Comparison of ENCODE assay signal across 9 cellular contexts in genomic region chr16:24858219-24859041, GRCh38. TPM values are rescaled to one million over a fixed set of nuclear protein-coding genes. Genes with fewer than 3 reads are reported as not detected.
DNase-seq lines count a peak whose midpoint lies in the region; ATAC-seq, FAIRE-seq and TF ChIP-seq lines count a peak whose summit lies in the region.
"Had no signal": no experiment of that assay in that cellular context is flagged by ENCODE, and none has a peak within 500 bp of the region (broad histone marks: within the 10 kb centered on the region; RNA-seq: fewer than 3 reads in every experiment).

No MANE protein-coding gene starts in this region.

- no peaks in the 10 kb centered on the region for H3K4me1 Mint-ChIP-seq in CD4-positive, CD25-positive, alpha-beta regulatory T cell

- no peaks in the 10 kb centered on the region for H3K27me3 ChIP-seq in CD4-positive, CD25-positive, alpha-beta regulatory T cell (ENCODE audit: control insufficient read depth, insufficient read depth, low read length)
- no peaks in the 10 kb centered on the region for H3K27me3 ChIP-seq in pancreas

- H3K9me3 Mint-ChIP-seq in CD4-positive, CD25-positive, alpha-beta regulatory T cell = peaks cover 0 to 2% (median 0%) of the 10 kb centered on the region in 7 donors

- peak in 2 of 3 donors; percentile 33 to 38 for DNase-seq in CD4-positive, CD25-positive, alpha-beta regulatory T cell
- DNase-seq in KG1 (lab: John Stamatoyannopoulos, UW) (peak; percentile 24), erythroblast (lab: John Stamatoyannopoulos, UW) (peak; percentile 53 to 63), pancreas (peak; percentile 6 to 84 (median 50)), D341Med (ENCODE audit: low spot score) (no peak), 8988T (no peak), frontal cortex (ENCODE audit: low spot score in 2 of 2) (no peak)
- peak; percentile 64 to 67 for DNase-seq in activated CD4-positive, alpha-beta T cell treated with anti-CD3 and anti-CD28 coated beads, Interleukin-2, amount 50 U/mL, for 48 hours

- no peak for TF ChIP-seq POLR2A in erythroblast (IDR thresholded peaks at IDR 0.05; ENCODE audit: low read length)

- no peak overlapping the region for H3K4me3 Mint-ChIP-seq in CD4-positive, CD25-positive, alpha-beta regulatory T cell
- H3K4me3 Mint-ChIP-seq: activated naive CD8-positive, alpha-beta T cell had no signal

- no peaks in the 10 kb centered on the region for H3K9me3 ChIP-seq in CD4-positive, CD25-positive, alpha-beta regulatory T cell (ENCODE audit: control insufficient read depth in 2 of 2, low read length in 2 of 2)
- no peaks in the 10 kb centered on the region for H3K9me3 ChIP-seq in pancreas

- no peak overlapping the region for H3K4me3 ChIP-seq in CD4-positive, CD25-positive, alpha-beta regulatory T cell (ENCODE audit: low read depth, low read length)
- H3K4me3 ChIP-seq in pancreas = no peak overlapping the region

- 31 to 34% methylated on average over 9 of the region's 9 CpGs for WGBS in pancreas, 2 donors

- FAIRE-seq in pancreas (lab: Jason Lieb, UNC) = no peak
- FAIRE-seq in frontal cortex (lab: Jason Lieb, UNC) = no peak

- intact Hi-C loops in pancreas (cut with DNase I) = no loop called here

- no peaks in the 10 kb centered on the region for H3K4me1 ChIP-seq in CD4-positive, CD25-positive, alpha-beta regulatory T cell (ENCODE audit: control insufficient read depth, insufficient read depth, low read length, poor library complexity, severe bottlenecking)
- no peaks in the 10 kb centered on the region for H3K4me1 ChIP-seq in pancreas

- no peak overlapping the region for H3K27ac Mint-ChIP-seq in CD4-positive, CD25-positive, alpha-beta regulatory T cell
- H3K27ac Mint-ChIP-seq: activated naive CD8-positive, alpha-beta T cell had no signal

- no peaks in the 10 kb centered on the region for H3K36me3 Mint-ChIP-seq in CD4-positive, CD25-positive, alpha-beta regulatory T cell

- peaks cover 12% of the 10 kb centered on the region for H3K27me3 Mint-ChIP-seq in CD4-positive, CD25-positive, alpha-beta regulatory T cell
- H3K27me3 Mint-ChIP-seq: activated naive CD8-positive, alpha-beta T cell had no signal

- TF ChIP-seq CTCF in pancreas (IDR thresholded peaks at IDR 0.05) = no peak

- H3K27ac ChIP-seq in CD4-positive, CD25-positive, alpha-beta regulatory T cell (ENCODE audit: insufficient read depth, low read length, poor library complexity, severe bottlenecking) = no peak overlapping the region
- no peak overlapping the region for H3K27ac ChIP-seq in pancreas

- no peaks in the 10 kb centered on the region for H3K36me3 ChIP-seq in CD4-positive, CD25-positive, alpha-beta regulatory T cell (ENCODE audit: control insufficient read depth, insufficient read depth, low read length)
- no peaks in the 10 kb centered on the region for H3K36me3 ChIP-seq in pancreas

- ATAC-seq in CD4-positive, CD25-positive, alpha-beta regulatory T cell (ENCODE audit: low read depth in 2 of 2) = no peak
- ATAC-seq in pancreas = peak in 3 of 4 donors; percentile 44 to 75 (median 57)

RNA-seq across cellular contexts. Expression of gene SLC5A11, which starts 12.7 kb away (rescaled TPM):
- total RNA-seq in CD4-positive, CD25-positive, alpha-beta regulatory T cell = not detected
- not detected for polyA plus RNA-seq in CD4-positive, CD25-positive, alpha-beta regulatory T cell
- total RNA-seq in pancreas = 1 to 10 TPM in 1 of 6 donors, under 1 TPM in 3, not detected in 2; 0.22 to 1.0 (median 0.46) TPM
- under 1 TPM; 0.08 to 0.26 TPM for polyA plus RNA-seq in pancreas
- not detected for total RNA-seq in frontal cortex

Comparison
In these comparisons a context has a peak if more than half of its experiments do, and no peak if none do; other contexts are left out.
1. ATAC-seq: peak in pancreas (3 of 4); none in CD4-positive, CD25-positive, alpha-beta regulatory T cell (0 of 2).
2. DNase-seq: peak in CD4-positive, CD25-positive, alpha-beta regulatory T cell (2 of 3), KG1 (single experiment), activated CD4-positive, alpha-beta T cell treated with anti-CD3 and anti-CD28 coated beads, Interleukin-2, amount 50 U/mL, for 48 hours (2 of 2), erythroblast (2 of 2) and pancreas (6 of 6); none in D341Med (single experiment), 8988T (single experiment) and frontal cortex (0 of 2).